20 cellular contexts compared by ENCODE assay signal in the genomic region with DNA sequence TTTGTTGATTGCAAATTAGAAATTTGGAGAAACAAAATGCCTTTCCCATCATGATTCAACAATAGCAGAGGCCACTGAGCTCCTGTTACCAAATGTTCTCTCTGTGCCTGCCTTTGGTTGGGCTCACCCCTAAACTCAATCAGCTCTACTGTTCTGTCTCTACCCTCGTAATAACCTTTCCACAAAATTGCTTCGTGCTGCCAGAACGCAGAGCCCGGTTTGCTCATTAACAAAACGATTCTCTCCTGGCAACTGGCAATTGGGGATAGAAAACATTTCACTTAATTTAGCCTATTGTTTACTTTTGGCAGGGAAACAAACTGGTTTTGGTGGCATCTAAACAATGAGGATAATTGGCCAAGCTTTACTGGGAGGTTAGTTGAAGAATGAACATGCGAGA. TPM values are rescaled to one million over a fixed set of nuclear protein-coding genes. Genes with fewer than 3 reads are reported as not detected.
DNase-seq lines count a peak whose midpoint lies in the region; TF ChIP-seq lines count a peak whose summit lies in the region.
"Had no signal": no experiment of that assay in that cellular context is flagged by ENCODE, and none has a peak within 500 bp of the region (broad histone marks: within the 10 kb centered on the region; RNA-seq: fewer than 3 reads in every experiment).

No MANE protein-coding gene starts in this region.

- H3K4me1 ChIP-seq in tibial nerve = peaks cover 0 to 8% (median 0%) of the 10 kb centered on the region in 4 donors
- H3K4me1 ChIP-seq: BLaER1 had no signal

- no peaks in the 10 kb centered on the region for H3K27me3 Mint-ChIP-seq in type B pancreatic cell

- H3K36me3 Mint-ChIP-seq in type B pancreatic cell = no peaks in the 10 kb centered on the region

- peak overlapping the region in 1 of 4 donors; percentile 13 for H3K27ac ChIP-seq in tibial nerve
- H3K27ac ChIP-seq: 22Rv1, BLaER1, GM23248 had no signal

- TF ChIP-seq POLR2A in tibial nerve (IDR thresholded peaks at IDR 0.05) = no peak

- no peak for TF ChIP-seq EP300 in tibial nerve (IDR thresholded peaks at IDR 0.05)

- no peaks in the 10 kb centered on the region for H3K27me3 ChIP-seq in tibial nerve
- H3K27me3 ChIP-seq: BLaER1 had no signal

- H3K4me3 Mint-ChIP-seq in type B pancreatic cell = no peak overlapping the region

- TF ChIP-seq CTCF in type B pancreatic cell (conservative IDR thresholded peaks at IDR 0.05) (no peak), tibial nerve (IDR thresholded peaks at IDR 0.05) (no peak)

- H3K9me3 Mint-ChIP-seq in type B pancreatic cell = no peaks in the 10 kb centered on the region

- 34 to 38% methylated on average over 6 of the region's 6 CpGs for WGBS in tibial nerve, 2 donors

- peaks cover 8% of the 10 kb centered on the region for H3K4me1 Mint-ChIP-seq in type B pancreatic cell (ENCODE audit: unreplicated experiment)

- DNase-seq in NCI-H1417 (lab: John Stamatoyannopoulos, UW) (peak in 2 of 3 experiments; percentile 8 to 55), NCI-H1417 treated with DMSO at 0.1 percent for 48 hours (lab: John Stamatoyannopoulos, UW) (no peak), NCI-H69 (lab: John Stamatoyannopoulos, UW) (peak; percentile 37), fibroblast of peridontal ligament (ENCODE audit: extremely low read depth) (peak; percentile 24), pons (ENCODE audit: low spot score) (peak; percentile 22), type B pancreatic cell (ENCODE audit: extremely low spot score, unreplicated experiment) (no peak), 8988T (no peak), tibial nerve (ENCODE audit: low spot score in 2 of 2) (no peak)
- DNase-seq: DND-41, GDM1, GM23248, MV-4-11, NCI-H1694, NCI-H2171, NCI-H446, NCI-H82 had no signal

- no peak overlapping the region for H3K27ac Mint-ChIP-seq in type B pancreatic cell

- H3K36me3 ChIP-seq in tibial nerve = no peaks in the 10 kb centered on the region
- H3K36me3 ChIP-seq: BLaER1 had no signal

- no peak overlapping the region for H3K4me3 ChIP-seq in tibial nerve
- H3K4me3 ChIP-seq: BLaER1, GM12878, GM23248, K562 had no signal

- no peaks in the 10 kb centered on the region for H3K9me3 ChIP-seq in tibial nerve
- H3K9me3 ChIP-seq: BLaER1 had no signal

RNA-seq across cellular contexts. Expression of a gene that starts 56.7 kb away (rescaled TPM):
- total RNA-seq in type B pancreatic cell (ENCODE audit: low replicate concordance) = 2.4 and 7.2 TPM in 2 replicates
- under 1 TPM in 1 of 4 donors, not detected in 3; 0.44 TPM for total RNA-seq in tibial nerve
- total RNA-seq: K562 had no signal

Comparison
In these comparisons a context has a peak if more than half of its experiments do, and no peak if none do; other contexts are left out.
1. DNase-seq: peak in NCI-H1417 (2 of 3), NCI-H69 (single experiment), fibroblast of peridontal ligament (single experiment) and pons (single experiment); none in NCI-H1417 treated with DMSO at 0.1 percent for 48 hours (single experiment), type B pancreatic cell (single experiment), 8988T (single experiment) and tibial nerve (0 of 2).